8 cellular contexts compared by ENCODE assay signal in genomic region chr5:176447538-176447981, GRCh38. TPM values are rescaled to one million over a fixed set of nuclear protein-coding genes. Genes with fewer than 3 reads are reported as not detected.
DNase-seq lines count a peak whose midpoint lies in the region; ATAC-seq and TF ChIP-seq lines count a peak whose summit lies in the region.

No MANE protein-coding gene starts in this region.

- H3K9me3 ChIP-seq in OCI-LY3 (ENCODE audit: insufficient read depth, low read length): no peaks in the 10 kb centered on the region
- H3K9me3 ChIP-seq in mucosa of descending colon: no peaks in the 10 kb centered on the region

- ATAC-seq in HG02678 (IDR thresholded peaks at IDR 0.05; ENCODE audit: unreplicated experiment) (peak; percentile 21), mucosa of descending colon (peak; percentile 42)

- H3K4me2 ChIP-seq in OCI-LY3 (ENCODE audit: low read length): peak overlapping the region; percentile 98

- peak overlapping the region; percentile 91 for H3K4me3 Mint-ChIP-seq in dendritic cell treated with granulocyte-macrophage colony-stimulating factor and Interleukin-4, amounts not matched to agents 40 ng/mL and 50 ng/mL, for 4 days

- no peak for TF ChIP-seq CTCF in OCI-LY3 (IDR thresholded peaks at IDR 0.05; ENCODE audit: low read depth, low read length)
- TF ChIP-seq CTCF in mucosa of descending colon (IDR thresholded peaks at IDR 0.05): no peak

- H3K4me3 ChIP-seq in OCI-LY3 (ENCODE audit: low read length): peak overlapping the region; percentile 93
- peak overlapping the region; percentile 78 for H3K4me3 ChIP-seq in mucosa of descending colon

- peak overlapping the region; percentile 95 for H3K27ac Mint-ChIP-seq in dendritic cell treated with granulocyte-macrophage colony-stimulating factor and Interleukin-4, amounts not matched to agents 40 ng/mL and 50 ng/mL, for 4 days

- H3K9ac ChIP-seq in OCI-LY3 (ENCODE audit: low read length): peak overlapping the region; percentile 88

- H3K9me3 Mint-ChIP-seq in dendritic cell treated with granulocyte-macrophage colony-stimulating factor and Interleukin-4, amounts not matched to agents 40 ng/mL and 50 ng/mL, for 4 days: no peaks in the 10 kb centered on the region

- H3K27ac ChIP-seq in OCI-LY3 (ENCODE audit: low read length): peak overlapping the region; percentile 60

- peaks cover 34% of the 10 kb centered on the region for H3K4me1 Mint-ChIP-seq in dendritic cell treated with granulocyte-macrophage colony-stimulating factor and Interleukin-4, amounts not matched to agents 40 ng/mL and 50 ng/mL, for 4 days (ENCODE audit: low read depth)

- H4K20me1 ChIP-seq in OCI-LY3 (ENCODE audit: insufficient read depth, low read length): peaks cover 3% of the 10 kb centered on the region; the same call in 1 of the 2 replicates

- peaks cover 50% of the 10 kb centered on the region for H3K79me2 ChIP-seq in OCI-LY3 (ENCODE audit: low read length)

- peak overlapping the region; percentile 89 for H2AFZ ChIP-seq in OCI-LY3 (ENCODE audit: low read depth, low read length)

- intact Hi-C loops in dendritic cell treated with granulocyte-macrophage colony-stimulating factor and Interleukin-4, amounts not matched to agents 40 ng/mL and 50 ng/mL, for 4 days (cut with micrococcal nuclease): loop anchor here (5.0 kb wide), 2 partner anchors 85 to 90 kb away; partner anchors contain the start of genes KIAA1191 and RNF44
- intact Hi-C loops in mucosa of descending colon (cut with DNase I, micrococcal nuclease): no loop called here

- peaks cover 6% of the 10 kb centered on the region for H3K36me3 ChIP-seq in OCI-LY3 (replicated peaks; ENCODE audit: low read depth, low read length)
- H3K36me3 ChIP-seq in mucosa of descending colon (ENCODE audit: low read depth): no peaks in the 10 kb centered on the region

- peak in 2 of 3 experiments; percentile 23 to 30 for DNase-seq in activated CD8-positive, alpha-beta memory T cell treated with anti-CD3 and anti-CD28 coated beads for 48 hours (ENCODE audit: low read depth in 2 of 3, low spot score in 2 of 3)
- DNase-seq in activated CD8-positive, alpha-beta memory T cell treated with anti-CD3 and anti-CD28 coated beads, Interleukin-2, amount 50 U/mL, for 4 hours: no peak
- DNase-seq in mucosa of descending colon: peak in 1 of 3 donors; percentile 82
- DNase-seq in activated effector memory CD4-positive, alpha-beta T cell treated with Interleukin-2 at 50 U/mL for 16 hours: no peak
- no peak for DNase-seq in ecto neural progenitor cell (ENCODE audit: low spot score)

- peaks cover 16% of the 10 kb centered on the region for H3K4me1 ChIP-seq in OCI-LY3 (ENCODE audit: low read length)
- peaks cover 16% of the 10 kb centered on the region for H3K4me1 ChIP-seq in mucosa of descending colon (ENCODE audit: low read depth)

- H3K27me3 Mint-ChIP-seq in dendritic cell treated with granulocyte-macrophage colony-stimulating factor and Interleukin-4, amounts not matched to agents 40 ng/mL and 50 ng/mL, for 4 days: no peaks in the 10 kb centered on the region

- peaks cover 26% of the 10 kb centered on the region for H3K36me3 Mint-ChIP-seq in dendritic cell treated with granulocyte-macrophage colony-stimulating factor and Interleukin-4, amounts not matched to agents 40 ng/mL and 50 ng/mL, for 4 days (ENCODE audit: low read depth)

- no peaks in the 10 kb centered on the region for H3K27me3 ChIP-seq in OCI-LY3 (ENCODE audit: low read depth, low read length)

RNA-seq across cellular contexts. Expression of gene FAF2, which starts 0.6 kb away (rescaled TPM):
- total RNA-seq in mucosa of descending colon: 10 to 100 TPM; 33.1 to 36.1 (median 33.4) TPM

RNA-seq across cellular contexts. Expression of gene CLTB, which starts 31.2 kb away (rescaled TPM):
- 100 to 1,000 TPM; 144 to 234 (median 199) TPM for total RNA-seq in mucosa of descending colon

RNA-seq across cellular contexts. Expression of gene HIGD2A, which starts 59.0 kb away (rescaled TPM):
- total RNA-seq in mucosa of descending colon: 100 to 1,000 TPM; 186 to 257 (median 198) TPM

RNA-seq across cellular contexts. Expression of gene NOP16, which starts 59.2 kb away (rescaled TPM):
- total RNA-seq in mucosa of descending colon: 10 to 100 TPM; 17.0 to 22.9 (median 18.4) TPM

Comparison
In these comparisons a context has a peak if more than half of its experiments do, and no peak if none do; other contexts are left out.
1. DNase-seq: peak in activated CD8-positive, alpha-beta memory T cell treated with anti-CD3 and anti-CD28 coated beads for 48 hours (2 of 3); none in activated CD8-positive, alpha-beta memory T cell treated with anti-CD3 and anti-CD28 coated beads, Interleukin-2, amount 50 U/mL, for 4 hours (single experiment), activated effector memory CD4-positive, alpha-beta T cell treated with Interleukin-2 at 50 U/mL for 16 hours (single experiment) and ecto neural progenitor cell (single experiment).